14 cellular contexts compared by ENCODE assay signal in the genomic region with DNA sequence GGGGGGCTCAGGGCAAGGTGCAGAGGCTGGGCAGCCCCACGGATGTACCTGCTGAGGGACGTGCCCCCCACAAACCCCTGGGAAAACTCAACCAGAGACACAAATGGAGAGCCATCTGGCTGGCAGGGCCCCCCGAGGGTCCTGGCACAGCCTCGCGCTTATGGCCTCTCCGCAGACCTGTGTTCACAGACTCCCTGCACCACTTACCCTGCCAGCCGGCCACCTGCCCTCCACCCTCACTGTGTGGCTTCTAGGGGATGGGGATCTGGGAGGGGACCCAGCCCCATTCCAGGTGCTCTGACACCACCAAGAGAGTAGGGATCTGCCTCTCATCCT. TPM values are rescaled to one million over a fixed set of nuclear protein-coding genes. Genes with fewer than 3 reads are reported as not detected.
A peak's percentile ranks its signal among the peaks of the same experiment; 100 is the strongest.
DNase-seq lines count a peak whose midpoint lies in the region; ATAC-seq and TF ChIP-seq lines count a peak whose summit lies in the region.
"Had no signal": no experiment of that assay in that cellular context is flagged by ENCODE, and none has a peak within 500 bp of the region (broad histone marks: within the 10 kb centered on the region; RNA-seq: fewer than 3 reads in every experiment).

No MANE protein-coding gene starts in this region.

- TF ChIP-seq CTCF in cardiac muscle cell (IDR thresholded peaks at IDR 0.05; ENCODE audit: low read depth, low read length), result no peak
- no peak for TF ChIP-seq CTCF in breast epithelium (IDR thresholded peaks at IDR 0.05)
- no peak for TF ChIP-seq CTCF in nephron (IDR thresholded peaks at IDR 0.05; ENCODE audit: unreplicated experiment in 3 of 3)
- TF ChIP-seq CTCF in upper lobe of right lung (IDR thresholded peaks at IDR 0.05), result no peak

- H3K27ac Mint-ChIP-seq in nephron, result peak overlapping the region; percentile 93 to 98 (median 96)
- no peak overlapping the region for H3K27ac Mint-ChIP-seq in activated naive CD8-positive, alpha-beta T cell treated with anti-CD3 and anti-CD28 coated beads, Interleukin-2, amount 50 U/mL, for 24 hours
- H3K27ac Mint-ChIP-seq: activated CD8-positive, alpha-beta memory T cell treated with anti-CD3 and anti-CD28 coated beads, Interleukin-2, amount 10 ng/mL, durations not matched to agents 7 days and 5 days; activated naive CD4-positive, alpha-beta T cell treated with anti-CD3 and anti-CD28 coated beads, Interleukin-2, amount 50 U/mL, for 72 hours; IgD-negative memory B cell; WTC11 had no signal

- intact Hi-C loops in Right ventricle myocardium inferior (cut with DNase I) (loop anchor here (5.0 kb wide), 1 partner anchor 47 kb away; no protein-coding TSS in a partner anchor), breast epithelium (cut with DNase I; ENCODE audit: low total_unique reads) (no loop called here), upper lobe of right lung (cut with DNase I) (no loop called here)

- no peak for ATAC-seq in Right ventricle myocardium inferior
- no peak for ATAC-seq in upper lobe of right lung
- no peak for ATAC-seq in activated naive CD8-positive, alpha-beta T cell treated with anti-CD3 and anti-CD28 coated beads, Interleukin-2, amount 50 U/mL, for 24 hours
- ATAC-seq: activated CD8-positive, alpha-beta memory T cell treated with anti-CD3 and anti-CD28 coated beads, Interleukin-2, amount 10 ng/mL, durations not matched to agents 7 days and 5 days; activated naive CD4-positive, alpha-beta T cell treated with anti-CD3 and anti-CD28 coated beads, Interleukin-2, amount 50 U/mL, for 72 hours had no signal

- no peaks in the 10 kb centered on the region for H3K36me3 Mint-ChIP-seq in nephron (ENCODE audit: low read depth)
- H3K36me3 Mint-ChIP-seq in activated naive CD8-positive, alpha-beta T cell treated with anti-CD3 and anti-CD28 coated beads, Interleukin-2, amount 50 U/mL, for 24 hours (ENCODE audit: low read depth), result no peaks in the 10 kb centered on the region
- H3K36me3 Mint-ChIP-seq: activated CD8-positive, alpha-beta memory T cell treated with anti-CD3 and anti-CD28 coated beads, Interleukin-2, amount 10 ng/mL, durations not matched to agents 7 days and 5 days; WTC11 had no signal

- H3K9me3 Mint-ChIP-seq in nephron, result no peaks in the 10 kb centered on the region
- no peaks in the 10 kb centered on the region for H3K9me3 Mint-ChIP-seq in activated naive CD8-positive, alpha-beta T cell treated with anti-CD3 and anti-CD28 coated beads, Interleukin-2, amount 50 U/mL, for 24 hours
- H3K9me3 Mint-ChIP-seq: activated naive CD4-positive, alpha-beta T cell treated with anti-CD3 and anti-CD28 coated beads, Interleukin-2, amount 50 U/mL, for 72 hours; IgD-negative memory B cell; WTC11 had no signal

- H3K27me3 ChIP-seq in cardiac muscle cell (no peaks in the 10 kb centered on the region), breast epithelium (no peaks in the 10 kb centered on the region), upper lobe of right lung (no peaks in the 10 kb centered on the region)

- H3K4me1 Mint-ChIP-seq in nephron, result peaks cover 31% of the 10 kb centered on the region
- H3K4me1 Mint-ChIP-seq in activated naive CD8-positive, alpha-beta T cell treated with anti-CD3 and anti-CD28 coated beads, Interleukin-2, amount 50 U/mL, for 24 hours, result peaks cover 6% of the 10 kb centered on the region

- H3K27ac ChIP-seq in cardiac muscle cell, result peak overlapping the region; percentile 63
- H3K27ac ChIP-seq in breast epithelium, result peak overlapping the region; percentile 80 to 94
- peak overlapping the region; percentile 24 for H3K27ac ChIP-seq in upper lobe of right lung
- no peak overlapping the region for H3K27ac ChIP-seq in substantia nigra (ENCODE audit: low read depth, low read length, poor library complexity, severe bottlenecking)
- H3K27ac ChIP-seq: SJSA1 had no signal

- no peak for TF ChIP-seq POLR2A in breast epithelium (IDR thresholded peaks at IDR 0.05)

- H3K4me3 ChIP-seq in cardiac muscle cell, result no peak overlapping the region
- H3K4me3 ChIP-seq in breast epithelium, result peak overlapping the region in 2 of 3 donors; percentile 19 to 47
- no peak overlapping the region for H3K4me3 ChIP-seq in upper lobe of right lung
- H3K4me3 ChIP-seq: mucosa of descending colon, SJSA1 had no signal

- H3K27me3 Mint-ChIP-seq in nephron (ENCODE audit: low read depth), result peaks cover 7% of the 10 kb centered on the region
- H3K27me3 Mint-ChIP-seq in activated naive CD8-positive, alpha-beta T cell treated with anti-CD3 and anti-CD28 coated beads, Interleukin-2, amount 50 U/mL, for 24 hours, result peaks cover 17% of the 10 kb centered on the region

- H3K4me1 ChIP-seq in cardiac muscle cell (ENCODE audit: low read depth) (peaks cover 35% of the 10 kb centered on the region), breast epithelium (peaks cover 8 to 16% of the 10 kb centered on the region in 2 donors), upper lobe of right lung (peaks cover 23% of the 10 kb centered on the region)

- H3K9me3 ChIP-seq in cardiac muscle cell (ENCODE audit: low read depth) (no peaks in the 10 kb centered on the region), breast epithelium (no peaks in the 10 kb centered on the region), upper lobe of right lung (no peaks in the 10 kb centered on the region)
- H3K9me3 ChIP-seq: mucosa of descending colon, SJSA1 had no signal

- DNase-seq in cardiac muscle cell (ENCODE audit: low read depth in 1 of 2, low spot score in 1 of 2), result no peak
- no peak for DNase-seq in Right ventricle myocardium inferior (ENCODE audit: missing footprints)
- no peak for DNase-seq in breast epithelium (ENCODE audit: low spot score in 2 of 2)
- DNase-seq in upper lobe of right lung, result no peak
- DNase-seq in stimulated activated CD8-positive, alpha-beta memory T cell treated with anti-CD3 and anti-CD28 coated beads, Interleukin-4, amount 100 ng/mL, for 48 hours, result no peak
- no peak for DNase-seq in substantia nigra (lab: John Stamatoyannopoulos, UW)
- DNase-seq in activated naive CD8-positive, alpha-beta T cell treated with anti-CD3 and anti-CD28 coated beads, Interleukin-2, amount 50 U/mL, for 24 hours, result no peak
- DNase-seq: activated CD8-positive, alpha-beta memory T cell treated with anti-CD3 and anti-CD28 coated beads, Interleukin-2, amount 10 ng/mL, durations not matched to agents 7 days and 5 days had no signal

- H3K36me3 ChIP-seq in cardiac muscle cell (no peaks in the 10 kb centered on the region), breast epithelium (no peaks in the 10 kb centered on the region), upper lobe of right lung (no peaks in the 10 kb centered on the region)
- H3K36me3 ChIP-seq: SJSA1 had no signal

- H3K4me3 Mint-ChIP-seq in nephron, result peak overlapping the region in 1 of 3 experiments; percentile 81
- H3K4me3 Mint-ChIP-seq in activated naive CD8-positive, alpha-beta T cell treated with anti-CD3 and anti-CD28 coated beads, Interleukin-2, amount 50 U/mL, for 24 hours, result no peak overlapping the region
- H3K4me3 Mint-ChIP-seq: activated CD8-positive, alpha-beta memory T cell treated with anti-CD3 and anti-CD28 coated beads, Interleukin-2, amount 10 ng/mL, durations not matched to agents 7 days and 5 days; WTC11 had no signal

RNA-seq across cellular contexts. Expression of gene ZBTB46, which starts 3.4 kb away (rescaled TPM):
- total RNA-seq in cardiac muscle cell (43.1 and 53.4 TPM in 2 replicates), Right ventricle myocardium inferior (13.8 TPM), breast epithelium (10 to 100 TPM in 2 of 3 donors, 1 to 10 TPM in 1; 8.2 to 18.7 (median 10.7) TPM), upper lobe of right lung (19.7 TPM)
- 24.1 and 24.5 TPM in 2 replicates for polyA plus RNA-seq in cardiac muscle cell

RNA-seq across cellular contexts. Expression of gene ABHD16B, which starts 26.8 kb away (rescaled TPM):
- total RNA-seq in cardiac muscle cell (not detected in 2 replicates), Right ventricle myocardium inferior (not detected), breast epithelium (not detected), upper lobe of right lung (not detected)
- polyA plus RNA-seq in cardiac muscle cell, result 3.4 and 4.6 TPM in 2 replicates
- total RNA-seq: activated CD8-positive, alpha-beta memory T cell treated with anti-CD3 and anti-CD28 coated beads, Interleukin-2, amount 10 ng/mL, durations not matched to agents 7 days and 5 days; activated naive CD4-positive, alpha-beta T cell treated with anti-CD3 and anti-CD28 coated beads, Interleukin-2, amount 50 U/mL, for 72 hours; mucosa of descending colon; SJSA1 had no signal

RNA-seq across cellular contexts. Expression of gene TPD52L2, which starts 30.6 kb away (rescaled TPM):
- total RNA-seq in cardiac muscle cell (103 and 105 TPM in 2 replicates), Right ventricle myocardium inferior (78.0 TPM), breast epithelium (100 to 1,000 TPM in 1 of 3 donors, 10 to 100 TPM in 2; 75.1 to 146 (median 84.2) TPM), upper lobe of right lung (81.5 TPM)
- polyA plus RNA-seq in cardiac muscle cell, result 114 and 121 TPM in 2 replicates

Comparison
In these comparisons a context has a peak if more than half of its experiments do, and no peak if none do; other contexts are left out.
1. H3K4me3 ChIP-seq: peak in breast epithelium (2 of 3); none in cardiac muscle cell (single experiment) and upper lobe of right lung (single experiment).